Comparison of ENCODE assay signal across 11 cellular contexts in genomic region chr4:169723207-169723606, GRCh38. TPM values are rescaled to one million over a fixed set of nuclear protein-coding genes. Genes with fewer than 3 reads are reported as not detected.
A peak's percentile ranks its signal among the peaks of the same experiment; 100 is the strongest.
DNase-seq lines count a peak whose midpoint lies in the region; ATAC-seq and TF ChIP-seq lines count a peak whose summit lies in the region.
"Had no signal": no experiment of that assay in that cellular context is flagged by ENCODE, and none has a peak within 500 bp of the region (broad histone marks: within the 10 kb centered on the region; RNA-seq: fewer than 3 reads in every experiment).

No MANE protein-coding gene starts in this region.

- WGBS in heart right ventricle, 2 donors, result 81 to 85% methylated on average over 6 of the region's 6 CpGs
- 81 to 84% methylated on average over 6 of the region's 6 CpGs for WGBS in lower leg skin, 2 donors

- TF ChIP-seq CTCF in heart right ventricle (IDR thresholded peaks at IDR 0.05) (peak in 5 of 9 donors; percentile 10 to 30 (median 14)), left ventricle myocardium inferior (IDR thresholded peaks at IDR 0.05; ENCODE audit: borderline replicate concordance) (no peak), fibroblast of pulmonary artery (IDR thresholded peaks at IDR 0.05; ENCODE audit: low read length, missing control alignments) (peak; percentile 16), lower leg skin (IDR thresholded peaks at IDR 0.05) (no peak)

- H3K36me3 ChIP-seq in heart right ventricle (peaks cover 0 to 61% (median 10%) of the 10 kb centered on the region in 9 donors), left ventricle myocardium inferior (peaks cover 28% of the 10 kb centered on the region)

- H3K27me3 ChIP-seq in heart right ventricle (no peaks in the 10 kb centered on the region), left ventricle myocardium inferior (ENCODE audit: low read depth) (no peaks in the 10 kb centered on the region)

- H3K36me3 Mint-ChIP-seq in activated CD4-positive, alpha-beta memory T cell treated with anti-CD3 and anti-CD28 coated beads, Interleukin-2, amount 10 ng/mL, durations not matched to agents 7 days and 5 days (ENCODE audit: low read depth), result peaks cover 10% of the 10 kb centered on the region

- H3K9me3 Mint-ChIP-seq in activated CD4-positive, alpha-beta memory T cell treated with anti-CD3 and anti-CD28 coated beads, Interleukin-2, amount 10 ng/mL, durations not matched to agents 7 days and 5 days, result no peaks in the 10 kb centered on the region
- H3K9me3 Mint-ChIP-seq: T-cell had no signal

- no peak overlapping the region for H3K27ac ChIP-seq in heart right ventricle
- no peak overlapping the region for H3K27ac ChIP-seq in left ventricle myocardium inferior (replicated peaks)

- no peak for DNase-seq in heart right ventricle
- no peak for DNase-seq in left ventricle myocardium inferior
- DNase-seq in RPMI7951 (ENCODE audit: low read depth), result peak; percentile 7
- peak; percentile 13 for DNase-seq in fibroblast of pulmonary artery (ENCODE audit: low read depth)
- no peak for DNase-seq in sciatic nerve (ENCODE audit: low spot score)
- DNase-seq in lower leg skin (ENCODE audit: low spot score in 2 of 2), result no peak
- DNase-seq in activated CD4-positive, alpha-beta memory T cell treated with anti-CD3 and anti-CD28 coated beads, Interleukin-2, amount 10 ng/mL, durations not matched to agents 7 days and 5 days, result no peak
- DNase-seq in SW 1271 (lab: John Stamatoyannopoulos, UW), result no peak
- DNase-seq: mammary epithelial cell, MM.1S had no signal

- no peak for TF ChIP-seq POLR2A in lower leg skin (IDR thresholded peaks at IDR 0.05)

- no peak overlapping the region for H3K4me3 Mint-ChIP-seq in activated CD4-positive, alpha-beta memory T cell treated with anti-CD3 and anti-CD28 coated beads, Interleukin-2, amount 10 ng/mL, durations not matched to agents 7 days and 5 days
- H3K4me3 Mint-ChIP-seq: T-cell had no signal

- H3K27me3 Mint-ChIP-seq in activated CD4-positive, alpha-beta memory T cell treated with anti-CD3 and anti-CD28 coated beads, Interleukin-2, amount 10 ng/mL, durations not matched to agents 7 days and 5 days, result no peaks in the 10 kb centered on the region
- H3K27me3 Mint-ChIP-seq: T-cell had no signal

- H3K9me3 ChIP-seq in heart right ventricle (no peaks in the 10 kb centered on the region), left ventricle myocardium inferior (replicated peaks) (no peaks in the 10 kb centered on the region)

- intact Hi-C loops in heart right ventricle (cut with DNase I), result loop anchor here in 1 of 10 donors (10.0 kb wide), 1 partner anchor 108 kb away; the partner anchor contains the start of gene NEK1
- intact Hi-C loops in left ventricle myocardium inferior (cut with micrococcal nuclease), result no loop called here
- intact Hi-C loops in sciatic nerve (cut with DNase I), result no loop called here
- intact Hi-C loops in lower leg skin (cut with DNase I; ENCODE audit: low total_unique reads), result no loop called here

- H3K4me3 ChIP-seq in heart right ventricle, result no peak overlapping the region
- H3K4me3 ChIP-seq in left ventricle myocardium inferior, result no peak overlapping the region
- no peak overlapping the region for H3K4me3 ChIP-seq in fibroblast of pulmonary artery (replicated peaks; ENCODE audit: low read depth, low read length)
- no peak overlapping the region for H3K4me3 ChIP-seq in lower leg skin (ENCODE audit: low read depth, poor library complexity, severe bottlenecking)

- H3K27ac Mint-ChIP-seq in activated CD4-positive, alpha-beta memory T cell treated with anti-CD3 and anti-CD28 coated beads, Interleukin-2, amount 10 ng/mL, durations not matched to agents 7 days and 5 days, result no peak overlapping the region
- H3K27ac Mint-ChIP-seq: T-cell had no signal

- POLR2A ChIA-PET in activated CD4-positive, alpha-beta memory T cell treated with anti-CD3 and anti-CD28 coated beads, Interleukin-2, amount 10 ng/mL, durations not matched to agents 7 days and 5 days (lab: Charles Lee), result interaction anchor here (0.7 kb wide), 1 partner anchor 110 kb away, joined by 3 read pairs; no protein-coding TSS in a partner anchor

- CTCF ChIA-PET in activated CD4-positive, alpha-beta memory T cell treated with anti-CD3 and anti-CD28 coated beads, Interleukin-2, amount 10 ng/mL, durations not matched to agents 7 days and 5 days (lab: Charles Lee), result interaction anchor here (1.1 to 1.4 kb wide), 2 partner anchors 11 to 19 kb away, joined by 3 read pairs; no protein-coding TSS in a partner anchor

- peaks cover 6% of the 10 kb centered on the region for H3K4me1 Mint-ChIP-seq in activated CD4-positive, alpha-beta memory T cell treated with anti-CD3 and anti-CD28 coated beads, Interleukin-2, amount 10 ng/mL, durations not matched to agents 7 days and 5 days

- no peaks in the 10 kb centered on the region for H3K4me1 ChIP-seq in heart right ventricle
- no peaks in the 10 kb centered on the region for H3K4me1 ChIP-seq in left ventricle myocardium inferior

- ATAC-seq in heart right ventricle, result no peak
- ATAC-seq in sciatic nerve, result no peak
- ATAC-seq: T-cell had no signal

RNA-seq across cellular contexts. Expression of gene HPF1, which starts 34.5 kb away (rescaled TPM):
- total RNA-seq in heart right ventricle (10 to 100 TPM; 15.4 to 18.6 (median 17.7) TPM), left ventricle myocardium inferior (18.9 TPM), sciatic nerve (31.3 TPM), lower leg skin (10 to 100 TPM in 3 of 4 donors, 1 to 10 TPM in 1; 8.7 to 32.4 (median 20.3) TPM)
- polyA plus RNA-seq in heart right ventricle, result 10 to 100 TPM; 20.9 to 29.1 TPM
- 38.1 and 53.2 TPM in 2 replicates for total RNA-seq in RPMI7951 (2014; rRNA removed; shearing (Covaris generic))
- total RNA-seq in activated CD4-positive, alpha-beta memory T cell treated with anti-CD3 and anti-CD28 coated beads, Interleukin-2, amount 10 ng/mL, durations not matched to agents 7 days and 5 days, result 10 to 100 TPM; 20.5 to 23.4 TPM

Comparison
In these comparisons a context has a peak if more than half of its experiments do, and no peak if none do; other contexts are left out.
1. CTCF ChIP-seq: peak in heart right ventricle (5 of 9) and fibroblast of pulmonary artery (single experiment); none in left ventricle myocardium inferior (single experiment) and lower leg skin (0 of 3).
2. DNase-seq: peak in RPMI7951 (single experiment) and fibroblast of pulmonary artery (single experiment); none in heart right ventricle (0 of 2), left ventricle myocardium inferior (single experiment), sciatic nerve (single experiment), lower leg skin (0 of 2), activated CD4-positive, alpha-beta memory T cell treated with anti-CD3 and anti-CD28 coated beads, Interleukin-2, amount 10 ng/mL, durations not matched to agents 7 days and 5 days (single experiment) and SW 1271 (0 of 2).